Comparison of ENCODE assay signal across 1 cellular context in the genomic region with DNA sequence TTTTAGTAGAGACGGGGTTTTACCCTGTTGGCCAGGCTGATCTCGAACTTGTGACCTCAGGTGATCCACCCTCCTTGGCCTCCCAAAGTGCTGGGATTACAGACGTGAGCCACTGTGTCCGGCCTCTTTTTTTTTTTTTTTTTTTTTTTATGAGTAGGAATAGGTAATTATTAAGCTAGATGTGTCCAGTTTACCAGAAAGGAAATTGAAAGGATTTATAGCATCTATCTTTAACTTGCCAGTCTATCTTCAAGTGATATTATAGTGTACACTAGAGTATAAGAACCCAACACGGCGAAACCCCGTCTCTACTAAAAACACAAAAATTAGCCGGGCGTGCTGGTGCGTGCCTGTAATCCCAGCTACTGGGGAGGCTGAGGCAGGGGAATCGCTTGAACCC.
TF ChIP-seq lines count a peak whose summit lies in the region.

No MANE protein-coding gene starts in this region.

TF ChIP-seq in HepG2, 621 proteins besides CTCF, POLR2A, EP300 and RAD21:
- TF ChIP-seq, protein P1, sequence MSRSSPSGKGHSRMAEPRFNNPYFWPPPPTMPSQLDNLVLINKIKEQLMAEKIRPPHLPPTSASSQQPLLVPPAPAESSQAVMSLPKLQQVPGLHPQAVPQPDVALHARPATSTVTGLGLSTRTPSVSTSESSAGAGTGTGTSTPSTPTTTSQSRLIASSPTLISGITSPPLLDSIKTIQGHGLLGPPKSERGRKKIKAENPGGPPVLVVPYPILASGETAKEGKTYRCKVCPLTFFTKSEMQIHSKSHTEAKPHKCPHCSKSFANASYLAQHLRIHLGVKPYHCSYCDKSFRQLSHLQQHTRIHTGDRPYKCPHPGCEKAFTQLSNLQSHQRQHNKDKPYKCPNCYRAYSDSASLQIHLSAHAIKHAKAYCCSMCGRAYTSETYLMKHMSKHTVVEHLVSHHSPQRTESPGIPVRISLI (CRISPR knock-in tag; IDR thresholded peaks at IDR 0.05; ENCODE audit: borderline replicate concordance) = 0 out of 2 replicates have a peak, but pooled peaks have one; percentile 18
